1 cellular context compared by ENCODE assay signal in the genomic region with DNA sequence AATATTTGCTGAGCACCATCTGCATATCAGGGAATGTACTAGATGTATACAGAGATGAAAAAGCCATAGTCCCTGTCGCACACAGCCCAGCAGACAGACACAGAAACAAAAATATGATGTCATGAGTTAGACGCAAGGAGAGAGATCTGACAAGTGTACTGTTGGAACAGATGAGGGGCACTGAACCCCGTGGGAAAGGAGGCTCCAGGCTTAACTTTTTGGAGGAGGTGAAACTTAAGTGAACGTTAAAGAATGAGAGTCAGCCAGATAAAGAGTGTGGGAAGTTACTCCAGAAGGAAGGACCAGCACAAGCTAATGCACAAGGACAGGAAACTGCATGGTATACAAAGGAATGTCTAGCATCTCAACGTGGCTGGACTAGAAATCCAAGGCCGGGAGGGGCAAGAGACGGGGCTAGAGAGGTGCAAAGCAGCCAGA.
TF ChIP-seq lines count a peak whose summit lies in the region.

No MANE protein-coding gene starts in this region.

TF ChIP-seq in HepG2, 621 proteins besides CTCF, POLR2A, EP300 and RAD21:
- TF ChIP-seq RFXAP (CRISPR knock-in tag; IDR thresholded peaks at IDR 0.05; ENCODE audit: borderline replicate concordance) = no peak
- peak; percentile 70 for TF ChIP-seq ATF7 (IDR thresholded peaks at IDR 0.05)
- TF ChIP-seq ATF7 (CRISPR knock-in tag; IDR thresholded peaks at IDR 0.05) = no peak
- TF ChIP-seq SRSF1 (optimal IDR thresholded peaks at IDR 0.05; ENCODE audit: low read depth, low read length) = no peak
